Comparison of ENCODE assay signal across 8 cellular contexts in genomic region chr10:44878704-44879530, GRCh38. TPM values are rescaled to one million over a fixed set of nuclear protein-coding genes. Genes with fewer than 3 reads are reported as not detected.
A peak's percentile ranks its signal among the peaks of the same experiment; 100 is the strongest.
DNase-seq lines count a peak whose midpoint lies in the region; ATAC-seq and TF ChIP-seq lines count a peak whose summit lies in the region.

No MANE protein-coding gene starts in this region.

- H3K4me3 ChIP-seq in BLaER1 (peak overlapping the region; percentile 53), cardiac muscle cell (peak overlapping the region; percentile 12)

- TF ChIP-seq CTCF in cardiac muscle cell (IDR thresholded peaks at IDR 0.05; ENCODE audit: low read depth, low read length) = peak; percentile 22
- no peak for TF ChIP-seq CTCF in omental fat pad (IDR thresholded peaks at IDR 0.05)

- no peaks in the 10 kb centered on the region for H3K27me3 ChIP-seq in BLaER1
- no peaks in the 10 kb centered on the region for H3K27me3 ChIP-seq in cardiac muscle cell

- H3K27ac ChIP-seq in BLaER1 (peak overlapping the region; percentile 56), cardiac muscle cell (peak overlapping the region; percentile 65), substantia nigra (ENCODE audit: low read depth, low read length, poor library complexity, severe bottlenecking) (no peak overlapping the region)

- H4K20me1 ChIP-seq in BLaER1 = no peaks in the 10 kb centered on the region

- peak; percentile 81 for ATAC-seq in GM19467 (IDR thresholded peaks at IDR 0.05; ENCODE audit: unreplicated experiment)
- peak; percentile 84 for ATAC-seq in omental fat pad (ENCODE audit: low FRiP score)

- no peaks in the 10 kb centered on the region for H3K9me3 ChIP-seq in BLaER1
- H3K9me3 ChIP-seq in cardiac muscle cell (ENCODE audit: low read depth) = no peaks in the 10 kb centered on the region

- peak; percentile 72 for DNase-seq in LHCN-M2 (ENCODE audit: low read depth)
- peak; percentile 50 for DNase-seq in SW480 (ENCODE audit: low spot score)
- DNase-seq in activated naive CD8-positive, alpha-beta T cell treated with anti-CD3 and anti-CD28 coated beads, Interleukin-2, amount 50 U/mL, for 16 hours (ENCODE audit: low read depth, low spot score) = peak; percentile 52
- DNase-seq in cardiac muscle cell (ENCODE audit: low read depth in 1 of 2, low spot score in 1 of 2) = peak; percentile 91 to 93
- peak; percentile 42 for DNase-seq in omental fat pad (ENCODE audit: low spot score)
- DNase-seq in substantia nigra (lab: John Stamatoyannopoulos, UW) = peak; percentile 19 to 92 (median 80)

- H3K36me3 ChIP-seq in BLaER1 = no peaks in the 10 kb centered on the region
- H3K36me3 ChIP-seq in cardiac muscle cell = no peaks in the 10 kb centered on the region

- peak overlapping the region; percentile 68 for H3K9ac ChIP-seq in BLaER1

- H3K4me1 ChIP-seq in BLaER1 (peaks cover 44% of the 10 kb centered on the region), cardiac muscle cell (ENCODE audit: low read depth) (peaks cover 6% of the 10 kb centered on the region)

- peak overlapping the region; percentile 86 for H3K4me2 ChIP-seq in BLaER1

RNA-seq across cellular contexts. Expression of gene TMEM72, which starts 32.2 kb away (rescaled TPM):
- total RNA-seq in LHCN-M2 (2014; rRNA removed) (not detected in 2 replicates), cardiac muscle cell (1.3 and 2.3 TPM in 2 replicates), omental fat pad (not detected)
- polyA plus RNA-seq in LHCN-M2 (2012) = not detected
- polyA plus RNA-seq in cardiac muscle cell = 1.2 and 2.3 TPM in 2 replicates

Comparison
In these comparisons a context has a peak if more than half of its experiments do, and no peak if none do; other contexts are left out.
1. DNase-seq: peak in every context shown above with its lines; median percentile 92 in cardiac muscle cell; 80 in substantia nigra; 72 in LHCN-M2; 52 in activated naive CD8-positive, alpha-beta T cell treated with anti-CD3 and anti-CD28 coated beads, Interleukin-2, amount 50 U/mL, for 16 hours; 50 in SW480; 42 in omental fat pad.